In the genomic region with DNA sequence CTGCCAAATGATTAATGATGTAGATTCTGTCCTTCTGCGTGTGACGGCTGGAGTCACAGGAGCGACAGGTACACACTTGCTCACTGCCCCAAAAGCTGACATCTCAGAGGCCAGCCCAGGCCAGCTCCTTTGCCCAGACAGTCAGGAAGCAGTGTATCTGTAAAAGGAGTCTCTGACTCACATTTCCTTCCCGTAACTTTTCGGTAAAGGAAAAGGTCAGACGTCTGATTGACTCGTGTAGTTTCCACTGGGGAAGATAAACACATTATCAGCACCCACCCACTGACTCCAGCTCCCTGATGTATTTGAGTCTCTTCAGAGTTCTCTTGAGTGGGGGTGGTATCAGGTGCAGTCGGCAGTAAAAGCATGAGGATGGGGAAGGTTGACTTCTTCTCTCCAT, we compare ENCODE assay signal across 13 cellular contexts.
DNase-seq lines count a peak whose midpoint lies in the region; ATAC-seq and TF ChIP-seq lines count a peak whose summit lies in the region.
"Had no signal": no experiment of that assay in that cellular context is flagged by ENCODE, and none has a peak within 500 bp of the region (broad histone marks: within the 10 kb centered on the region; RNA-seq: fewer than 3 reads in every experiment).

No MANE protein-coding gene starts in this region.

- H3K9me3 ChIP-seq in breast epithelium: no peaks in the 10 kb centered on the region
- no peaks in the 10 kb centered on the region for H3K9me3 ChIP-seq in left ventricle myocardium inferior (replicated peaks)
- H3K9me3 ChIP-seq: vagina had no signal

- peaks cover 27% of the 10 kb centered on the region for H3K27me3 Mint-ChIP-seq in MCF 10A (ENCODE audit: insufficient read depth, unreplicated experiment)
- peaks cover 39% of the 10 kb centered on the region for H3K27me3 Mint-ChIP-seq in activated T-helper 1 cell treated with anti-CD3 and anti-CD28 coated beads, Interleukin-12 subunit alpha, Interleukin-12 subunit beta, Interleukin-2, Interleukin-4 antibody, amounts not matched to agents 30 ng/mL and 10 ng/mL and 1 ng/mL, durations not matched to agents 14 hours and 24 hours and 36 hours (ENCODE audit: insufficient read depth)
- H3K27me3 Mint-ChIP-seq in stimulated activated naive CD8-positive, alpha-beta T cell treated with anti-CD3 and anti-CD28 coated beads, Interleukin-15, amount 100 ng/mL, for 72 hours: peaks cover 16% of the 10 kb centered on the region

- TF ChIP-seq CTCF in MCF 10A (IDR thresholded peaks at IDR 0.05; ENCODE audit: unreplicated experiment) (no peak), breast epithelium (IDR thresholded peaks at IDR 0.05) (no peak), left ventricle myocardium inferior (IDR thresholded peaks at IDR 0.05; ENCODE audit: borderline replicate concordance) (no peak)

- H3K36me3 ChIP-seq in breast epithelium (no peaks in the 10 kb centered on the region), left ventricle myocardium inferior (peaks cover 21% of the 10 kb centered on the region)
- H3K36me3 ChIP-seq: vagina had no signal

- CTCF ChIA-PET in MCF 10A (lab: Yijun Ruan, JAX): interaction anchor here (0.6 to 2.8 kb wide), 7 partner anchors 9 to 644 kb away, joined by 3 to 18 read pairs (median 3); no protein-coding TSS in a partner anchor

- H3K4me1 ChIP-seq in breast epithelium: no peaks in the 10 kb centered on the region
- peaks cover 71% of the 10 kb centered on the region for H3K4me1 ChIP-seq in left ventricle myocardium inferior

- peak; percentile 56 for DNase-seq in MCF 10A (ENCODE audit: unreplicated experiment)
- DNase-seq in breast epithelium (ENCODE audit: low spot score in 2 of 2): no peak
- no peak for DNase-seq in activated T-helper 1 cell treated with anti-CD3 and anti-CD28 coated beads, Interleukin-12 subunit alpha, Interleukin-12 subunit beta, Interleukin-2, Interleukin-4 antibody, amounts not matched to agents 30 ng/mL and 10 ng/mL and 1 ng/mL, durations not matched to agents 14 hours and 24 hours and 36 hours (ENCODE audit: low spot score)
- DNase-seq in left ventricle myocardium inferior: no peak
- no peak for DNase-seq in stimulated activated naive CD8-positive, alpha-beta T cell treated with anti-CD3 and anti-CD28 coated beads, Interleukin-15, amount 100 ng/mL, for 72 hours
- DNase-seq in AG08396 (ENCODE audit: low spot score): no peak
- no peak for DNase-seq in NCI-H748 (lab: John Stamatoyannopoulos, UW; ENCODE audit: unreplicated experiment)
- DNase-seq: DMS79, KBM-7, NCI-H526, posterior cingulate gyrus had no signal

- H3K4me3 ChIP-seq in breast epithelium (no peak overlapping the region), left ventricle myocardium inferior (no peak overlapping the region)
- H3K4me3 ChIP-seq: vagina had no signal

- H3K4me3 Mint-ChIP-seq in MCF 10A (ENCODE audit: unreplicated experiment): no peak overlapping the region
- peak overlapping the region; percentile 15 for H3K4me3 Mint-ChIP-seq in activated T-helper 1 cell treated with anti-CD3 and anti-CD28 coated beads, Interleukin-12 subunit alpha, Interleukin-12 subunit beta, Interleukin-2, Interleukin-4 antibody, amounts not matched to agents 30 ng/mL and 10 ng/mL and 1 ng/mL, durations not matched to agents 14 hours and 24 hours and 36 hours
- peak overlapping the region in 1 of 2 donors; percentile 14 for H3K4me3 Mint-ChIP-seq in stimulated activated naive CD8-positive, alpha-beta T cell treated with anti-CD3 and anti-CD28 coated beads, Interleukin-15, amount 100 ng/mL, for 72 hours

- no peak overlapping the region for H3K27ac ChIP-seq in breast epithelium
- H3K27ac ChIP-seq in left ventricle myocardium inferior (replicated peaks): peak overlapping the region; percentile 46
- H3K27ac ChIP-seq: vagina had no signal

- H3K4me1 Mint-ChIP-seq in MCF 10A (ENCODE audit: insufficient read depth, unreplicated experiment): no peaks in the 10 kb centered on the region
- H3K4me1 Mint-ChIP-seq in activated T-helper 1 cell treated with anti-CD3 and anti-CD28 coated beads, Interleukin-12 subunit alpha, Interleukin-12 subunit beta, Interleukin-2, Interleukin-4 antibody, amounts not matched to agents 30 ng/mL and 10 ng/mL and 1 ng/mL, durations not matched to agents 14 hours and 24 hours and 36 hours (ENCODE audit: low read depth): peaks cover 25% of the 10 kb centered on the region
- peaks cover 9% of the 10 kb centered on the region for H3K4me1 Mint-ChIP-seq in stimulated activated naive CD8-positive, alpha-beta T cell treated with anti-CD3 and anti-CD28 coated beads, Interleukin-15, amount 100 ng/mL, for 72 hours

- no peak for TF ChIP-seq POLR2A in breast epithelium (IDR thresholded peaks at IDR 0.05)

- no peaks in the 10 kb centered on the region for H3K9me3 Mint-ChIP-seq in MCF 10A (ENCODE audit: unreplicated experiment)
- H3K9me3 Mint-ChIP-seq in activated T-helper 1 cell treated with anti-CD3 and anti-CD28 coated beads, Interleukin-12 subunit alpha, Interleukin-12 subunit beta, Interleukin-2, Interleukin-4 antibody, amounts not matched to agents 30 ng/mL and 10 ng/mL and 1 ng/mL, durations not matched to agents 14 hours and 24 hours and 36 hours: peaks cover 6% of the 10 kb centered on the region
- H3K9me3 Mint-ChIP-seq in stimulated activated naive CD8-positive, alpha-beta T cell treated with anti-CD3 and anti-CD28 coated beads, Interleukin-15, amount 100 ng/mL, for 72 hours: no peaks in the 10 kb centered on the region

- H3K27me3 ChIP-seq in breast epithelium: no peaks in the 10 kb centered on the region
- H3K27me3 ChIP-seq in left ventricle myocardium inferior (ENCODE audit: low read depth): no peaks in the 10 kb centered on the region
- H3K27me3 ChIP-seq: vagina had no signal

- POLR2A ChIA-PET in MCF 10A (lab: Yijun Ruan, JAX): interaction anchor here (0.7 kb wide), 3 partner anchors 33 to 1137 kb away, joined by 3 to 4 read pairs (median 4); no protein-coding TSS in a partner anchor

- H3K27ac Mint-ChIP-seq in MCF 10A (ENCODE audit: low read depth, unreplicated experiment): no peak overlapping the region
- H3K27ac Mint-ChIP-seq in activated T-helper 1 cell treated with anti-CD3 and anti-CD28 coated beads, Interleukin-12 subunit alpha, Interleukin-12 subunit beta, Interleukin-2, Interleukin-4 antibody, amounts not matched to agents 30 ng/mL and 10 ng/mL and 1 ng/mL, durations not matched to agents 14 hours and 24 hours and 36 hours: peak overlapping the region; percentile 85
- no peak overlapping the region for H3K27ac Mint-ChIP-seq in stimulated activated naive CD8-positive, alpha-beta T cell treated with anti-CD3 and anti-CD28 coated beads, Interleukin-15, amount 100 ng/mL, for 72 hours

- intact Hi-C loops in MCF 10A (cut with micrococcal nuclease): no loop called here
- intact Hi-C loops in breast epithelium (cut with DNase I; ENCODE audit: low total_unique reads): no loop called here
- intact Hi-C loops in activated T-helper 1 cell treated with anti-CD3 and anti-CD28 coated beads, Interleukin-12 subunit alpha, Interleukin-12 subunit beta, Interleukin-2, Interleukin-4 antibody, amounts not matched to agents 30 ng/mL and 10 ng/mL and 1 ng/mL, durations not matched to agents 14 hours and 24 hours and 36 hours (cut with micrococcal nuclease): no loop called here
- intact Hi-C loops in left ventricle myocardium inferior (cut with micrococcal nuclease): no loop called here

- no peaks in the 10 kb centered on the region for H3K36me3 Mint-ChIP-seq in MCF 10A (ENCODE audit: insufficient read depth, unreplicated experiment)
- peaks cover 1% of the 10 kb centered on the region for H3K36me3 Mint-ChIP-seq in activated T-helper 1 cell treated with anti-CD3 and anti-CD28 coated beads, Interleukin-12 subunit alpha, Interleukin-12 subunit beta, Interleukin-2, Interleukin-4 antibody, amounts not matched to agents 30 ng/mL and 10 ng/mL and 1 ng/mL, durations not matched to agents 14 hours and 24 hours and 36 hours (ENCODE audit: low read depth)

- BruUV-seq in MCF 10A (replicated peaks; lab: Mats Ljungman, UMichigan): no TSS peak

- peak; percentile 26 for ATAC-seq in stimulated activated naive CD8-positive, alpha-beta T cell treated with anti-CD3 and anti-CD28 coated beads, Interleukin-15, amount 100 ng/mL, for 72 hours
- ATAC-seq in GM19452 (IDR thresholded peaks at IDR 0.05; ENCODE audit: unreplicated experiment): no peak
